ENCODE assay signal across 7 cellular contexts in the genomic region with DNA sequence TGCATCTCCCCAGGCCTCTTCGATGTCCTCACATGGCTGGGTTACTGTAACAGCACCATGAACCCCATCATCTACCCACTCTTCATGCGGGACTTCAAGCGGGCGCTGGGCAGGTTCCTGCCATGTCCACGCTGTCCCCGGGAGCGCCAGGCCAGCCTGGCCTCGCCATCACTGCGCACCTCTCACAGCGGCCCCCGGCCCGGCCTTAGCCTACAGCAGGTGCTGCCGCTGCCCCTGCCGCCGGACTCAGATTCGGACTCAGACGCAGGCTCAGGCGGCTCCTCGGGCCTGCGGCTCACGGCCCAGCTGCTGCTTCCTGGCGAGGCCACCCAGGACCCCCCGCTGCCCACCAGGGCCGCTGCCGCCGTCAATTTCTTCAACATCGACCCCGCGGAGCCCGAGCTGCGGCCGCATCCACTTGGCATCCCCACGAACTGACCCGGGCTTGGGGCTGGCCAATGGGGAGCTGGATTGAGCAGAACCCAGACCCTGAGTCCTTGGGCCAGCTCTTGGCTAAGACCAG. TPM values are rescaled to one million over a fixed set of nuclear protein-coding genes. Genes with fewer than 3 reads are reported as not detected.
"Had no signal": no experiment of that assay in that cellular context is flagged by ENCODE, and none has a peak within 500 bp of the region (broad histone marks: within the 10 kb centered on the region; RNA-seq: fewer than 3 reads in every experiment).

No MANE protein-coding gene starts in this region.

- H3K4me3 ChIP-seq: GM23248 had no signal

- H3K27ac ChIP-seq: GM23248 had no signal

- H3K27ac Mint-ChIP-seq: H9, IgD-negative memory B cell had no signal

- H3K4me3 Mint-ChIP-seq: H9, IgD-negative memory B cell had no signal

- DNase-seq: GM23248, GOT3, H9, HCEC 1CT had no signal

- H3K36me3 Mint-ChIP-seq: IgD-negative memory B cell had no signal

- H3K9me3 Mint-ChIP-seq: H9, IgD-negative memory B cell had no signal

- H3K4me1 Mint-ChIP-seq: IgD-negative memory B cell had no signal

RNA-seq across cellular contexts. Expression of a gene that starts 14.3 kb away (rescaled TPM):
- total RNA-seq: GM23248, H4, HT-29 had no signal
